In the genomic region with DNA sequence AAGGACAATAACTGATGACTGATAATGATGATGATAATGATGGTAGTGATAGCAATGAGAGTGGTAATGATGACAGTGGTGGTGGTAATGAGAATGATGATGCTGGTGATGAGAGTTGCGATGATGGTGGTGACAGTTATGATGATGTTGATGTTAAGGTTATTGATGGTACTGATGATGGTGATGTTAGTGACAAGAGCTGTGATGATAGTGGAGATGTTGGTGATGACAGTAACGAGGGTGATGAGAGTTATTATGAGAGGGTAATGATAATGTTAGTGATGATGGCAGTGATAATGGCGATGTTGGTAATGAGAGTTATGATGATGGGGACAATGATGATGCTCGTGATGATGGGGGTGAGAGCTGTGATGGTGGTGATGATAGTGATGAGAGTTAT, we compare ENCODE assay signal across 30 cellular contexts. TPM values are rescaled to one million over a fixed set of nuclear protein-coding genes. Genes with fewer than 3 reads are reported as not detected.
"Had no signal": no experiment of that assay in that cellular context is flagged by ENCODE, and none has a peak within 500 bp of the region (broad histone marks: within the 10 kb centered on the region; RNA-seq: fewer than 3 reads in every experiment).

No MANE protein-coding gene starts in this region.

- H3K36me3 ChIP-seq: ascending aorta, cardiac muscle cell had no signal

- H3K4me1 ChIP-seq: ascending aorta had no signal

- H3K9me3 ChIP-seq: ascending aorta had no signal

- ATAC-seq: activated CD8-positive, alpha-beta T cell treated with anti-CD3 and anti-CD28 coated beads for 36 hours; activated naive CD8-positive, alpha-beta T cell treated with anti-CD3 and anti-CD28 coated beads, Interleukin-2, amount 50 U/mL, for 24 hours; activated T-cell treated with anti-CD3 and anti-CD28 coated beads, Interleukin-2, amount 50 U/mL, for 4 hours; activated T-cell treated with anti-CD3 and anti-CD28 coated beads, Interleukin-2, amount 50 U/mL, for 72 hours; activated T-helper 17 cell treated with anti-CD3 and anti-CD28 coated beads, Interleukin-2, amount 50 U/mL, for 72 hours; T-helper 17 cell had no signal

- DNase-seq: activated B cell treated with CpG ODN at 0.5 μM for 24 hours; activated CD4-positive, alpha-beta memory T cell treated with anti-CD3 and anti-CD28 coated beads for 36 hours; activated CD4-positive, alpha-beta T cell treated with anti-CD3 and anti-CD28 coated beads for 4 hours; activated CD4-positive, alpha-beta T cell treated with anti-CD3 and anti-CD28 coated beads, Interleukin-2, amount 10 ng/mL, durations not matched to agents 24 days and 14 days; activated CD4-positive, alpha-beta T cell treated with anti-CD3 and anti-CD28 coated beads, Interleukin-2, amount 50 U/mL, for 1 hour; activated CD4-positive, alpha-beta T cell treated with anti-CD3 and anti-CD28 coated beads, Interleukin-2, amount 50 U/mL, for 4 hours; activated CD4-positive, CD25-positive, alpha-beta regulatory T cell treated with anti-CD3 and anti-CD28 coated beads, Interleukin-2, amount 50 U/mL, for 72 hours; activated CD8-positive, alpha-beta memory T cell treated with anti-CD3 and anti-CD28 coated beads, Interleukin-2, amount 50 U/mL, for 4 hours; activated CD8-positive, alpha-beta T cell treated with anti-CD3 and anti-CD28 coated beads for 36 hours; activated gamma-delta T cell treated with Interleukin-2 at 50 U/mL for 16 hours; activated naive CD4-positive, alpha-beta T cell; activated naive CD4-positive, alpha-beta T cell treated with anti-CD3 and anti-CD28 coated beads for 36 hours; activated naive CD8-positive, alpha-beta T cell treated with anti-CD3 and anti-CD28 coated beads, Interleukin-2, amount 10 ng/mL, durations not matched to agents 7 days and 5 days; activated naive CD8-positive, alpha-beta T cell treated with anti-CD3 and anti-CD28 coated beads, Interleukin-2, amount 50 U/mL, for 24 hours; activated T-cell treated with anti-CD3 and anti-CD28 coated beads for 4 hours; activated T-cell treated with anti-CD3 and anti-CD28 coated beads, Interleukin-2, amount 50 U/mL, for 1 hour; activated T-cell treated with anti-CD3 and anti-CD28 coated beads, Interleukin-2, amount 50 U/mL, for 4 hours; activated T-cell treated with anti-CD3 and anti-CD28 coated beads, Interleukin-2, amount 50 U/mL, for 72 hours; amygdala; caudate nucleus; cerebellar nuclear complex; T-helper 17 cell had no signal

- H3K27ac ChIP-seq: ascending aorta, cardiac muscle cell, VCaP had no signal

- FAIRE-seq: bronchial epithelial cell, TTC549 had no signal

- H3K4me3 ChIP-seq: ascending aorta, cardiac muscle cell had no signal

- H3K27me3 ChIP-seq: ascending aorta had no signal

RNA-seq across cellular contexts. Expression of gene TMEM132E, which starts 13.2 kb away (rescaled TPM):
- total RNA-seq: activated B cell treated with CpG ODN at 0.5 μM for 24 hours; activated CD4-positive, alpha-beta memory T cell treated with anti-CD3 and anti-CD28 coated beads for 36 hours; activated CD4-positive, alpha-beta T cell treated with anti-CD3 and anti-CD28 coated beads, Interleukin-2, amount 10 ng/mL, durations not matched to agents 24 days and 14 days; activated naive CD4-positive, alpha-beta T cell treated with anti-CD3 and anti-CD28 coated beads for 36 hours; activated T-cell treated with anti-CD3 and anti-CD28 coated beads, Interleukin-2, amount 50 U/mL, for 72 hours; activated T-helper 1 cell treated with anti-CD3 and anti-CD28 coated beads, Interleukin-12 subunit alpha, Interleukin-12 subunit beta, Interleukin-2, Interleukin-4 antibody, amounts not matched to agents 30 ng/mL and 10 ng/mL and 1 ng/mL, durations not matched to agents 14 hours and 24 hours and 36 hours; activated T-helper 17 cell treated with anti-CD3 and anti-CD28 coated beads, Interleukin-2, amount 50 U/mL, for 72 hours; ascending aorta; bronchial epithelial cell; T-helper 17 cell; T-helper 2 cell treated with Interferon-gamma antibody and Interleukin-4, amounts not matched to agents 100 ng/mL and 5 ng/mL, for 36 hours had no signal
